8 cellular contexts compared by ENCODE assay signal in genomic region chr7:39624202-39624807, GRCh38. TPM values are rescaled to one million over a fixed set of nuclear protein-coding genes. Genes with fewer than 3 reads are reported as not detected.
DNase-seq lines count a peak whose midpoint lies in the region; ATAC-seq and TF ChIP-seq lines count a peak whose summit lies in the region.

No MANE protein-coding gene starts in this region.

- intact Hi-C loops in activated CD4-positive, alpha-beta memory T cell treated with anti-CD3 and anti-CD28 coated beads for 36 hours (cut with micrococcal nuclease): loop anchor here (2.0 to 5.0 kb wide), 2 partner anchors 44 to 508 kb away; partner anchors contain the start of gene MPLKIP

- H3K4me2 ChIP-seq in trophoblast cell (ENCODE audit: low read length): peak overlapping the region; percentile 98

- peak overlapping the region; percentile 90 for H3K9ac ChIP-seq in trophoblast cell (ENCODE audit: low read length)

- peak overlapping the region; percentile 96 for H3K14ac ChIP-seq in trophoblast cell (ENCODE audit: low read length)

- no peaks in the 10 kb centered on the region for H3K27me3 ChIP-seq in trophoblast cell (ENCODE audit: insufficient read depth, low read length)

- peak overlapping the region; percentile 90 for H3K4me3 Mint-ChIP-seq in activated CD4-positive, alpha-beta memory T cell treated with anti-CD3 and anti-CD28 coated beads for 36 hours

- H3K4me1 Mint-ChIP-seq in activated CD4-positive, alpha-beta memory T cell treated with anti-CD3 and anti-CD28 coated beads for 36 hours (ENCODE audit: low read depth): peaks cover 47% of the 10 kb centered on the region

- peaks cover 19% of the 10 kb centered on the region for H3K79me2 ChIP-seq in trophoblast cell (ENCODE audit: control insufficient read depth, insufficient read depth, low read length, poor library complexity)

- H3K18ac ChIP-seq in trophoblast cell (ENCODE audit: low read length): peak overlapping the region; percentile 96

- peaks cover 0 to 6% of the 10 kb centered on the region in 2 experiments for H3K4me1 ChIP-seq in trophoblast cell (ENCODE audit: control insufficient read depth in 1 of 2, insufficient read depth in 2 of 2, low read length in 2 of 2)

- H3K4me3 ChIP-seq in fibroblast of pulmonary artery (replicated peaks; ENCODE audit: low read depth, low read length) (peak overlapping the region; percentile 99), trophoblast cell (ENCODE audit: low read depth, low read length) (peak overlapping the region; percentile 98)

- H2BK120ac ChIP-seq in trophoblast cell (ENCODE audit: insufficient read depth, low read length, poor library complexity): peak overlapping the region; percentile 94

- H3K36me3 ChIP-seq in trophoblast cell (ENCODE audit: control insufficient read depth in 1 of 2, insufficient read depth in 2 of 2, low read length in 2 of 2): peaks cover 0 to under 1% of the 10 kb centered on the region in 2 experiments

- peak overlapping the region; percentile 90 for H2BK5ac ChIP-seq in trophoblast cell (ENCODE audit: low read depth, low read length, poor library complexity)

- peak overlapping the region; percentile 100 for H2AFZ ChIP-seq in trophoblast cell (ENCODE audit: insufficient read depth, low read length, poor library complexity)

- DNase-seq in G401 (ENCODE audit: low spot score) (peak; percentile 52), KBM-7 (peak; percentile 45), fibroblast of pulmonary artery (ENCODE audit: low read depth) (peak; percentile 58), trophoblast cell (peak in 1 of 2 donors; percentile 39), SK-N-DZ (ENCODE audit: low spot score) (no peak)
- DNase-seq in activated CD4-positive, alpha-beta memory T cell treated with anti-CD3 and anti-CD28 coated beads for 36 hours: peak; percentile 35

- peaks cover 13% of the 10 kb centered on the region for H3K79me1 ChIP-seq in trophoblast cell (ENCODE audit: low read length)

- peaks cover 2% of the 10 kb centered on the region for H3K36me3 Mint-ChIP-seq in activated CD4-positive, alpha-beta memory T cell treated with anti-CD3 and anti-CD28 coated beads for 36 hours

- H3K9me3 Mint-ChIP-seq in activated CD4-positive, alpha-beta memory T cell treated with anti-CD3 and anti-CD28 coated beads for 36 hours: no peaks in the 10 kb centered on the region

- H3K27ac ChIP-seq in trophoblast cell (ENCODE audit: low read depth, low read length): peak overlapping the region; percentile 89

- POLR2A ChIA-PET in activated CD4-positive, alpha-beta memory T cell treated with anti-CD3 and anti-CD28 coated beads for 36 hours (lab: Charles Lee): interaction anchor here (2.1 to 3.7 kb wide), 3 partner anchors 15 to 109 kb away, joined by 7 to 20 read pairs (median 9); no protein-coding TSS in a partner anchor

- CTCF ChIA-PET in activated CD4-positive, alpha-beta memory T cell treated with anti-CD3 and anti-CD28 coated beads for 36 hours (lab: Charles Lee): interaction anchor here (1.9 to 5.5 kb wide), 3 partner anchors 31 to 121 kb away, joined by 4 to 53 read pairs (median 8); no protein-coding TSS in a partner anchor

- no peaks in the 10 kb centered on the region for H3K9me3 ChIP-seq in trophoblast cell (ENCODE audit: insufficient read depth, low read depth, low read length)

- H3K23ac ChIP-seq in trophoblast cell (ENCODE audit: low read length): no peak overlapping the region

- no CpG with 5 or more reads among the region's 11 CpGs for WGBS in trophoblast cell (ENCODE audit: extremely low coverage, insufficient coverage, insufficient read length)

- peak overlapping the region; percentile 94 for H4K91ac ChIP-seq in trophoblast cell (ENCODE audit: low read depth, low read length)

- H3K27ac Mint-ChIP-seq in activated CD4-positive, alpha-beta memory T cell treated with anti-CD3 and anti-CD28 coated beads for 36 hours: peak overlapping the region; percentile 87

- in situ Hi-C loops in G401 (cut with HindIII; ENCODE audit: low sequenced_read_pairs): no loop called here
- in situ Hi-C loops in KBM-7 (cut with MboI; ENCODE audit: low pct_unique_long_range_greater_than_20kb, low sequenced_read_pairs): no loop called here

- no peaks in the 10 kb centered on the region for H3K27me3 Mint-ChIP-seq in activated CD4-positive, alpha-beta memory T cell treated with anti-CD3 and anti-CD28 coated beads for 36 hours

- H4K8ac ChIP-seq in trophoblast cell (ENCODE audit: low read depth, low read length): peak overlapping the region; percentile 95

- peak overlapping the region; percentile 93 for H2AK5ac ChIP-seq in trophoblast cell (ENCODE audit: low read length)

- no peak for TF ChIP-seq CTCF in fibroblast of pulmonary artery (IDR thresholded peaks at IDR 0.05; ENCODE audit: low read length, missing control alignments)

- ATAC-seq in GM18861 (IDR thresholded peaks at IDR 0.05; ENCODE audit: unreplicated experiment) (no peak), HG02623 (IDR thresholded peaks at IDR 0.05; ENCODE audit: unreplicated experiment) (no peak)

- peak overlapping the region; percentile 76 for H4K12ac ChIP-seq in trophoblast cell (ENCODE audit: low read depth, low read length)

- H3K4ac ChIP-seq in trophoblast cell (ENCODE audit: low read depth, low read length): peak overlapping the region; percentile 93

- no peak overlapping the region for H2BK12ac ChIP-seq in trophoblast cell (ENCODE audit: low read length)

RNA-seq across cellular contexts. Expression of gene RALA, which starts 0.9 kb away (rescaled TPM):
- total RNA-seq in G401 (2014; rRNA removed; shearing (Covaris generic)): 34.7 and 39.8 TPM in 2 replicates
- 10 to 100 TPM; 27.1 to 31.4 TPM for total RNA-seq in activated CD4-positive, alpha-beta memory T cell treated with anti-CD3 and anti-CD28 coated beads for 36 hours
- 42.3 and 43.6 TPM in 2 replicates for polyA plus RNA-seq in trophoblast cell (2013)
- 22.3 and 23.3 TPM in 2 replicates for polyA plus RNA-seq in SK-N-DZ (2014; cell fraction: cytosol; rRNA removed)
- polyA plus RNA-seq in SK-N-DZ (2014; cell fraction: nucleus; rRNA removed): 10.6 and 11.1 TPM in 2 replicates

RNA-seq across cellular contexts. Expression of gene YAE1, which starts 58.1 kb away (rescaled TPM):
- 36.8 and 42.2 TPM in 2 replicates for total RNA-seq in G401 (2014; rRNA removed; shearing (Covaris generic))
- total RNA-seq in activated CD4-positive, alpha-beta memory T cell treated with anti-CD3 and anti-CD28 coated beads for 36 hours: 1 to 10 TPM; 7.3 to 8.8 TPM
- polyA plus RNA-seq in trophoblast cell (2013): 15.9 and 16.0 TPM in 2 replicates
- polyA plus RNA-seq in SK-N-DZ (2014; cell fraction: cytosol; rRNA removed): 79.7 and 95.5 TPM in 2 replicates
- 74.1 and 95.1 TPM in 2 replicates for polyA plus RNA-seq in SK-N-DZ (2014; cell fraction: nucleus; rRNA removed)
